ENCODE assay signal across 13 cellular contexts in genomic region chr2:44668336-44668735, GRCh38.
DNase-seq lines count a peak whose midpoint lies in the region; ATAC-seq, FAIRE-seq and TF ChIP-seq lines count a peak whose summit lies in the region.
"Had no signal": no experiment of that assay in that cellular context is flagged by ENCODE, and none has a peak within 500 bp of the region (broad histone marks: within the 10 kb centered on the region; RNA-seq: fewer than 3 reads in every experiment).

No MANE protein-coding gene starts in this region.

- H3K27ac ChIP-seq in OCI-LY1 (ENCODE audit: low read depth, low read length, poor library complexity, severe bottlenecking) = no peak overlapping the region
- H3K27ac ChIP-seq: SJSA1 had no signal

- H3K9ac ChIP-seq in OCI-LY1 (ENCODE audit: low read length) = no peak overlapping the region

- no peak overlapping the region for H3K4me2 ChIP-seq in OCI-LY1 (ENCODE audit: low read length)

- no peaks in the 10 kb centered on the region for H4K20me1 ChIP-seq in OCI-LY1 (ENCODE audit: insufficient read depth, low read length)

- TF ChIP-seq CTCF in D721Med (IDR thresholded peaks at IDR 0.05; ENCODE audit: insufficient read depth, missing control alignments) = peak; percentile 35
- TF ChIP-seq CTCF in OCI-LY1 (IDR thresholded peaks at IDR 0.05; ENCODE audit: low read length) = peak; percentile 74
- TF ChIP-seq CTCF in fibroblast of pulmonary artery (IDR thresholded peaks at IDR 0.05; ENCODE audit: low read length, missing control alignments) = peak; percentile 36

- H3K4me3 ChIP-seq in HAP-1 (no peak overlapping the region), OCI-LY1 (ENCODE audit: low read depth, low read length, poor library complexity, severe bottlenecking) (no peak overlapping the region), fibroblast of pulmonary artery (replicated peaks; ENCODE audit: low read depth, low read length) (no peak overlapping the region)
- H3K4me3 ChIP-seq: SJSA1 had no signal

- H3K4me3 Mint-ChIP-seq in stimulated activated naive B cell treated with anti-CD40 and anti-IgM and Interleukin-4, amounts not matched to agents 10 μg/mL and 1 μg/mL and 100 μg/mL, for 72 hours = no peak overlapping the region

- no peaks in the 10 kb centered on the region for H3K27me3 Mint-ChIP-seq in stimulated activated naive B cell treated with anti-CD40 and anti-IgM and Interleukin-4, amounts not matched to agents 10 μg/mL and 1 μg/mL and 100 μg/mL, for 72 hours

- no peak overlapping the region for H3K27ac Mint-ChIP-seq in stimulated activated naive B cell treated with anti-CD40 and anti-IgM and Interleukin-4, amounts not matched to agents 10 μg/mL and 1 μg/mL and 100 μg/mL, for 72 hours

- H3K36me3 Mint-ChIP-seq in stimulated activated naive B cell treated with anti-CD40 and anti-IgM and Interleukin-4, amounts not matched to agents 10 μg/mL and 1 μg/mL and 100 μg/mL, for 72 hours = peaks cover 2 to 6% of the 10 kb centered on the region in 2 donors

- H3K36me3 ChIP-seq in HAP-1 (replicated peaks) = no peaks in the 10 kb centered on the region
- H3K36me3 ChIP-seq in OCI-LY1 (ENCODE audit: insufficient read depth, low read length) = no peaks in the 10 kb centered on the region
- H3K36me3 ChIP-seq: SJSA1 had no signal

- H3K9me3 ChIP-seq in HAP-1 (no peaks in the 10 kb centered on the region), OCI-LY1 (ENCODE audit: low read length) (no peaks in the 10 kb centered on the region)
- H3K9me3 ChIP-seq: SJSA1 had no signal

- H3K27me3 ChIP-seq in HAP-1 (ENCODE audit: low read depth) = no peaks in the 10 kb centered on the region
- no peaks in the 10 kb centered on the region for H3K27me3 ChIP-seq in OCI-LY1 (ENCODE audit: insufficient read depth, low read length)

- DNase-seq in D721Med (ENCODE audit: insufficient read length, low spot score) (no peak), HAP-1 (ENCODE audit: low spot score in 2 of 2) (peak; percentile 36 to 45), fibroblast of pulmonary artery (ENCODE audit: low read depth) (no peak), NCI-H226 (no peak)
- DNase-seq in stimulated activated naive B cell treated with anti-CD40 and anti-IgM and Interleukin-4, amounts not matched to agents 10 μg/mL and 1 μg/mL and 100 μg/mL, for 72 hours = no peak
- DNase-seq: activated CD8-positive, alpha-beta memory T cell treated with anti-CD3 and anti-CD28 coated beads, Interleukin-2, amount 50 U/mL, for 4 hours; mammary epithelial cell; NCI-H1105 had no signal

- FAIRE-seq in D721Med (lab: Jason Lieb, UNC) = no peak

- in situ Hi-C loops in HAP-1 (cut with MboI; ENCODE audit: low sequenced_read_pairs) = no loop called here

- no peaks in the 10 kb centered on the region for H3K9me2 ChIP-seq in OCI-LY1 (ENCODE audit: low read depth, low read length)

- peaks cover 5 to 18% of the 10 kb centered on the region in 2 donors for H3K4me1 Mint-ChIP-seq in stimulated activated naive B cell treated with anti-CD40 and anti-IgM and Interleukin-4, amounts not matched to agents 10 μg/mL and 1 μg/mL and 100 μg/mL, for 72 hours

- H3K9me3 Mint-ChIP-seq in stimulated activated naive B cell treated with anti-CD40 and anti-IgM and Interleukin-4, amounts not matched to agents 10 μg/mL and 1 μg/mL and 100 μg/mL, for 72 hours = no peaks in the 10 kb centered on the region

- H3K4me1 ChIP-seq in HAP-1 (peaks cover 9% of the 10 kb centered on the region), OCI-LY1 (ENCODE audit: insufficient read depth, low read length, severe bottlenecking) (no peaks in the 10 kb centered on the region)
- H3K4me1 ChIP-seq: SJSA1 had no signal

- no peak overlapping the region for H2AFZ ChIP-seq in OCI-LY1 (ENCODE audit: low read length)

- no peaks in the 10 kb centered on the region for H3K79me2 ChIP-seq in OCI-LY1 (ENCODE audit: insufficient read depth, low read length)

- H3F3A ChIP-seq in OCI-LY1 (ENCODE audit: insufficient read depth, low read length) = no peaks in the 10 kb centered on the region

- ATAC-seq in GM18517 (IDR thresholded peaks at IDR 0.05; ENCODE audit: unreplicated experiment) (no peak), HG03196 (IDR thresholded peaks at IDR 0.05; ENCODE audit: unreplicated experiment) (no peak)
- ATAC-seq in stimulated activated naive B cell treated with anti-CD40 and anti-IgM and Interleukin-4, amounts not matched to agents 10 μg/mL and 1 μg/mL and 100 μg/mL, for 72 hours (replicated peaks) = no peak
- ATAC-seq: sciatic nerve had no signal

Comparison
In these comparisons a context has a peak if more than half of its experiments do, and no peak if none do; other contexts are left out.
1. DNase-seq: peak in HAP-1 (2 of 2); none in D721Med (single experiment), fibroblast of pulmonary artery (single experiment), stimulated activated naive B cell treated with anti-CD40 and anti-IgM and Interleukin-4, amounts not matched to agents 10 μg/mL and 1 μg/mL and 100 μg/mL, for 72 hours (single experiment) and NCI-H226 (single experiment).
2. Peak in every context shown above with its lines, with median percentiles within 50 percentile points of each other: CTCF ChIP-seq.